Comparison of ENCODE assay signal across 26 cellular contexts in the genomic region with DNA sequence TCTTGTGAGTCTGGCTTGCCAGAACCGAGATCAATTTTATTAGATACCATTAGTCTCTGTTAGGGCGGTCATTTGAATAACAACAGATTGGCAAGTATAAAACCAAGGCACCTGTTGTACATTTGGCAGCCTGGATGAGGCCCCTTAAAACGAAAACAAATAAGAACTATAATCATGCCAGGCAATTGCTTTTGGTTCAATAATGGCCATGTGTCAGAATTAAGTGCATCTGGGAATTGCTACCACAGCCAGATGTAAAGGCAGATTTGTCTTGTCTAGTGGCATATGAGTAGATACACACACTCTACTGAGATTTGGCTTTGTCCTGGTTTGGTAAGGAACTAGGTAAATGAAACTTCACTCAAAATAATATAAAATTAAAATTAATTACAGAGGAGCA.
DNase-seq lines count a peak whose midpoint lies in the region; TF ChIP-seq lines count a peak whose summit lies in the region.
"Had no signal": no experiment of that assay in that cellular context is flagged by ENCODE, and none has a peak within 500 bp of the region (broad histone marks: within the 10 kb centered on the region; RNA-seq: fewer than 3 reads in every experiment).

No MANE protein-coding gene starts in this region.

- H3K9me3 ChIP-seq in H9 (ENCODE audit: control insufficient read depth, low read depth, low read length): no peaks in the 10 kb centered on the region
- H3K9me3 ChIP-seq: left lung, SJCRH30, suprapubic skin had no signal

- H3K27ac ChIP-seq in cingulate gyrus (ENCODE audit: low read depth, low read length) (peak overlapping the region; percentile 90), H9 (ENCODE audit: insufficient read length, low read depth, low read length) (no peak overlapping the region)
- H3K27ac ChIP-seq: coronary artery, left lung, parathyroid adenoma, SJCRH30, skin epidermis, suprapubic skin, WERI-Rb-1 had no signal

- TF ChIP-seq CTCF in CD14-positive monocyte (IDR thresholded peaks at IDR 0.05) (no peak), H9 (conservative IDR thresholded peaks at IDR 0.05) (no peak)

- H3K4ac ChIP-seq in H9 (ENCODE audit: low read depth, low read length): no peak overlapping the region

- H3K18ac ChIP-seq in H9 (ENCODE audit: insufficient read length, low read depth, low read length): no peak overlapping the region

- H3K27ac Mint-ChIP-seq in CD14-positive monocyte (no peak overlapping the region), H9 (no peak overlapping the region)
- H3K27ac Mint-ChIP-seq: activated naive CD4-positive, alpha-beta T cell treated with anti-CD3 and anti-CD28 coated beads, Interleukin-2, amount 50 U/mL, for 72 hours had no signal

- peaks cover 5% of the 10 kb centered on the region; the same call in 1 of the 2 replicates for H3K4me1 ChIP-seq in H9 (ENCODE audit: insufficient read depth, low read length)
- H3K4me1 ChIP-seq: left lung, parathyroid adenoma, suprapubic skin had no signal

- H4K91ac ChIP-seq in H9 (ENCODE audit: insufficient read length, low read depth, low read length): no peak overlapping the region

- H3K9me3 Mint-ChIP-seq in CD14-positive monocyte: peaks cover 0 to 4% (median 3%) of the 10 kb centered on the region in 7 donors
- H3K9me3 Mint-ChIP-seq in H9: peaks cover 0 to 4% of the 10 kb centered on the region in 2 experiments; a peak in 1 of 5 replicates
- H3K9me3 Mint-ChIP-seq: activated naive CD4-positive, alpha-beta T cell treated with anti-CD3 and anti-CD28 coated beads, Interleukin-2, amount 50 U/mL, for 72 hours had no signal

- no peak overlapping the region for H2AK5ac ChIP-seq in H9 (ENCODE audit: insufficient read length, low read length)

- H2BK12ac ChIP-seq in H9 (ENCODE audit: insufficient read length, low read depth, low read length): no peak overlapping the region

- no peak overlapping the region for H3K56ac ChIP-seq in H9 (ENCODE audit: insufficient read length, low read depth, low read length)

- no CpG with 5 or more reads among the region's 3 CpGs for WGBS in H9 (ENCODE audit: extremely low coverage, insufficient read length, low lambda C conversion rate)

- H2BK15ac ChIP-seq in H9 (ENCODE audit: low read depth, low read length): no peak overlapping the region

- H3K79me1 ChIP-seq in H9 (ENCODE audit: insufficient read depth, low read depth, low read length, poor library complexity, severe bottlenecking): no peaks in the 10 kb centered on the region

- H2BK120ac ChIP-seq in H9 (ENCODE audit: low read depth, low read length, poor library complexity, severe bottlenecking): no peak overlapping the region

- no peaks in the 10 kb centered on the region for H4K20me1 ChIP-seq in H9 (ENCODE audit: control insufficient read depth, insufficient read depth, insufficient read length)

- no peak overlapping the region for H3K14ac ChIP-seq in H9 (ENCODE audit: insufficient read depth, low read length)

- no peak overlapping the region for H2BK5ac ChIP-seq in H9 (ENCODE audit: insufficient read length, low read length)

- no peaks in the 10 kb centered on the region for H3K23me2 ChIP-seq in H9 (ENCODE audit: insufficient read length, low read depth, low read length, poor library complexity, severe bottlenecking)

- no peak overlapping the region for H3K9ac ChIP-seq in H9 (ENCODE audit: extremely low read depth, insufficient read length, low read length)
- H3K9ac ChIP-seq: parathyroid adenoma had no signal

- H3K23ac ChIP-seq in H9 (ENCODE audit: insufficient read length, low read depth, low read length): no peak overlapping the region

- H4K8ac ChIP-seq in H9 (replicated peaks; ENCODE audit: insufficient read length, low read depth, low read length): no peak overlapping the region

- no peak overlapping the region for H3K4me2 ChIP-seq in H9 (ENCODE audit: insufficient read depth, insufficient read length, low read length)

- peak; percentile 13 for DNase-seq in DMS153 (lab: John Stamatoyannopoulos, UW)
- no peak for DNase-seq in DMS153 treated with DMSO at 0.1 percent for 48 hours (lab: John Stamatoyannopoulos, UW; ENCODE audit: unreplicated experiment)
- peak; percentile 91 for DNase-seq in NCI-H1092 treated with DMSO at 0.1 percent for 48 hours (lab: John Stamatoyannopoulos, UW)
- peak; percentile 80 for DNase-seq in NCI-H446 treated with DMSO at 0.1 percent for 48 hours (lab: John Stamatoyannopoulos, UW)
- DNase-seq in CD14-positive monocyte (ENCODE audit: low spot score): no peak
- no peak for DNase-seq in H9
- no peak for DNase-seq in HPDE6-E6E7 (ENCODE audit: extremely low spot score)
- DNase-seq: 8988T; activated CD4-positive, alpha-beta T cell treated with anti-CD3 and anti-CD28 coated beads for 48 hours; activated T-cell treated with anti-CD3 and anti-CD28 coated beads for 4 hours; effector memory CD4-positive, alpha-beta T cell; Kasumi-1; left lung; mesendoderm; MV-4-11; NCI-H2107; NCI-H526 treated with DMSO at 0.1 percent for 48 hours; SJCRH30; stimulated activated naive CD4-positive, alpha-beta T cell; WERI-Rb-1 had no signal

- no peak overlapping the region for H2AFZ ChIP-seq in H9 (ENCODE audit: low read length)
- H2AFZ ChIP-seq: parathyroid adenoma had no signal

- no peaks in the 10 kb centered on the region for H3K36me3 Mint-ChIP-seq in CD14-positive monocyte
- H3K36me3 Mint-ChIP-seq in H9 (ENCODE audit: insufficient read depth in 1 of 3, low read depth in 3 of 3): peaks cover 0 to 11% (median under 1%) of the 10 kb centered on the region in 3 experiments; a peak in 3 of 7 replicates
- H3K36me3 Mint-ChIP-seq: activated naive CD4-positive, alpha-beta T cell treated with anti-CD3 and anti-CD28 coated beads, Interleukin-2, amount 50 U/mL, for 72 hours had no signal

- intact Hi-C loops in CD14-positive monocyte (cut with micrococcal nuclease): no loop called here

- H2BK20ac ChIP-seq in H9 (ENCODE audit: low read depth, low read length, poor library complexity, severe bottlenecking): no peak overlapping the region

- no peak overlapping the region for H4K5ac ChIP-seq in H9 (ENCODE audit: insufficient read length, low read depth, low read length)

- no peaks in the 10 kb centered on the region for H3K79me2 ChIP-seq in H9 (ENCODE audit: insufficient read depth, low read length)
- H3K79me2 ChIP-seq: parathyroid adenoma had no signal

- H3T11ph ChIP-seq in H9 (ENCODE audit: low read length): no peak overlapping the region

- H3K4me1 Mint-ChIP-seq in CD14-positive monocyte (no peaks in the 10 kb centered on the region), H9 (peaks cover 13 to 16% of the 10 kb centered on the region in 2 experiments)

- H3K27me3 Mint-ChIP-seq in CD14-positive monocyte (ENCODE audit: low read depth in 3 of 3) (peaks cover 0 to 1% (median 0%) of the 10 kb centered on the region in 3 donors), H9 (ENCODE audit: low read depth) (no peaks in the 10 kb centered on the region)

- H3K4me3 Mint-ChIP-seq in CD14-positive monocyte (no peak overlapping the region), H9 (no peak overlapping the region)

- no peaks in the 10 kb centered on the region for H3K27me3 ChIP-seq in H9 (ENCODE audit: insufficient read depth, low read length)
- H3K27me3 ChIP-seq: left lung, SJCRH30 had no signal

Comparison
In these comparisons a context has a peak if more than half of its experiments do, and no peak if none do; other contexts are left out.
1. DNase-seq: peak in DMS153 (single experiment), NCI-H1092 treated with DMSO at 0.1 percent for 48 hours (single experiment) and NCI-H446 treated with DMSO at 0.1 percent for 48 hours (single experiment); none in DMS153 treated with DMSO at 0.1 percent for 48 hours (single experiment), CD14-positive monocyte (single experiment), H9 (single experiment) and HPDE6-E6E7 (single experiment).